8 cellular contexts compared by ENCODE assay signal in genomic region chr1:64246294-64246917, GRCh38. TPM values are rescaled to one million over a fixed set of nuclear protein-coding genes. Genes with fewer than 3 reads are reported as not detected.
DNase-seq lines count a peak whose midpoint lies in the region; FAIRE-seq and TF ChIP-seq lines count a peak whose summit lies in the region.

No MANE protein-coding gene starts in this region.

- H2AFZ ChIP-seq in KMS-11 (ENCODE audit: low read depth): no peak overlapping the region

- no peaks in the 10 kb centered on the region for H3K79me2 ChIP-seq in KMS-11 (ENCODE audit: insufficient read depth, low read depth)

- intact Hi-C loops in head of caudate nucleus (cut with DNase I): loop anchor here (5.0 to 10.0 kb wide), 3 partner anchors 472 to 629 kb away; partner anchors contain the start of gene ROR1

- H3K9ac ChIP-seq in KMS-11: no peak overlapping the region

- no peaks in the 10 kb centered on the region for H3K27me3 ChIP-seq in KMS-11 (ENCODE audit: insufficient read depth, low read depth)

- no peak overlapping the region for H3K27ac ChIP-seq in KMS-11

- no peak overlapping the region for H3K4me3 ChIP-seq in KMS-11 (IDR thresholded peaks at IDR 0.05; ENCODE audit: insufficient read depth, low read depth, low read length)
- H3K4me3 ChIP-seq in fibroblast of mammary gland (ENCODE audit: control insufficient read depth, low read depth, low read length): no peak overlapping the region

- peak; percentile 85 for TF ChIP-seq CTCF in KMS-11 (conservative IDR thresholded peaks at IDR 0.05; ENCODE audit: low read depth, low read length)
- peak; percentile 69 for TF ChIP-seq CTCF in fibroblast of mammary gland (conservative IDR thresholded peaks at IDR 0.05; ENCODE audit: control insufficient read depth, insufficient read depth, low read depth, low read length)

- no peak overlapping the region for H3K4me2 ChIP-seq in KMS-11

- FAIRE-seq in HTR-8/SVneo (lab: Jason Lieb, UNC): no peak

- in situ Hi-C loops in SK-MEL-5 (cut with HindIII; ENCODE audit: low pct_unique_long_range_greater_than_20kb, low sequenced_read_pairs): no loop called here

- no peaks in the 10 kb centered on the region for H3K4me1 ChIP-seq in KMS-11 (ENCODE audit: low read depth, poor library complexity, severe bottlenecking)

- no peaks in the 10 kb centered on the region for H4K20me1 ChIP-seq in KMS-11 (ENCODE audit: insufficient read depth)

- no peaks in the 10 kb centered on the region for H3K36me3 ChIP-seq in KMS-11 (ENCODE audit: insufficient read depth)

- DNase-seq in DMS 273 (lab: John Stamatoyannopoulos, UW; ENCODE audit: unreplicated experiment): peak; percentile 77
- peak; percentile 60 for DNase-seq in SK-MEL-5 (ENCODE audit: low read depth, low spot score)
- DNase-seq in fibroblast of mammary gland (ENCODE audit: low read depth): peak; percentile 59
- DNase-seq in renal cortical epithelial cell (ENCODE audit: low read depth): peak; percentile 54
- DNase-seq in head of caudate nucleus: no peak
- no peak for DNase-seq in HTR-8/SVneo (ENCODE audit: insufficient read length, low spot score)
- DNase-seq in D341Med (ENCODE audit: low spot score): no peak

RNA-seq across cellular contexts. Expression of gene UBE2U, which starts 43.0 kb away (rescaled TPM):
- total RNA-seq in SK-MEL-5 (2014; rRNA removed; shearing (Covaris generic)): not detected in 2 replicates
- not detected in 2 replicates for polyA plus RNA-seq in SK-MEL-5 (2015; cell fraction: cytosol; rRNA removed)
- polyA plus RNA-seq in SK-MEL-5 (2015; cell fraction: nucleus; rRNA removed): not detected in 2 replicates
- 0.10 TPM in 1 of 2 replicates, not detected in the other for total RNA-seq in renal cortical epithelial cell

Comparison
In these comparisons a context has a peak if more than half of its experiments do, and no peak if none do; other contexts are left out.
1. DNase-seq: peak in DMS 273 (single experiment), SK-MEL-5 (single experiment), fibroblast of mammary gland (single experiment) and renal cortical epithelial cell (single experiment); none in head of caudate nucleus (0 of 42), HTR-8/SVneo (single experiment) and D341Med (single experiment).